Comparison of ENCODE assay signal across 9 cellular contexts in genomic region chr9:109974143-109974917, GRCh38.
DNase-seq lines count a peak whose midpoint lies in the region; ATAC-seq lines count a peak whose summit lies in the region.
"Had no signal": no experiment of that assay in that cellular context is flagged by ENCODE, and none has a peak within 500 bp of the region (broad histone marks: within the 10 kb centered on the region; RNA-seq: fewer than 3 reads in every experiment).

No MANE protein-coding gene starts in this region.

- ATAC-seq in HG02938 (IDR thresholded peaks at IDR 0.05; ENCODE audit: unreplicated experiment), result peak; percentile 85
- ATAC-seq: K562 had no signal

- peak overlapping the region; percentile 81 for H3K27ac Mint-ChIP-seq in T-helper 1 cell treated with Interleukin-12 subunit alpha and Interleukin-12 subunit beta and Interleukin-4 antibody, amounts not matched to agents 30 μg/mL and 1 μg/mL, for 36 hours

- H3K36me3 ChIP-seq in MG63, result no peaks in the 10 kb centered on the region

- H3K4me3 ChIP-seq in MG63, result no peak overlapping the region
- H3K4me3 ChIP-seq: cardiac muscle cell, K562 had no signal

- H3K36me3 Mint-ChIP-seq in T-helper 1 cell treated with Interleukin-12 subunit alpha and Interleukin-12 subunit beta and Interleukin-4 antibody, amounts not matched to agents 30 μg/mL and 1 μg/mL, for 36 hours (ENCODE audit: low read depth), result peaks cover 12% of the 10 kb centered on the region

- DNase-seq in GM19238 (ENCODE audit: insufficient read length, low spot score), result peak; percentile 56
- DNase-seq in midbrain (lab: John Stamatoyannopoulos, UW), result peak; percentile 50
- no peak for DNase-seq in NCI-H510A (lab: John Stamatoyannopoulos, UW)
- no peak for DNase-seq in SW480 (ENCODE audit: low spot score)
- DNase-seq in MG63, result no peak

- H3K27me3 Mint-ChIP-seq in T-helper 1 cell treated with Interleukin-12 subunit alpha and Interleukin-12 subunit beta and Interleukin-4 antibody, amounts not matched to agents 30 μg/mL and 1 μg/mL, for 36 hours (ENCODE audit: low read depth), result no peaks in the 10 kb centered on the region

- no peaks in the 10 kb centered on the region for H3K9me3 ChIP-seq in MG63

- no peaks in the 10 kb centered on the region for H3K27me3 ChIP-seq in MG63
- H3K27me3 ChIP-seq: cardiac muscle cell had no signal

- peaks cover 67% of the 10 kb centered on the region for H3K4me1 Mint-ChIP-seq in T-helper 1 cell treated with Interleukin-12 subunit alpha and Interleukin-12 subunit beta and Interleukin-4 antibody, amounts not matched to agents 30 μg/mL and 1 μg/mL, for 36 hours (ENCODE audit: low read depth)

- peak overlapping the region; percentile 36 for H3K4me3 Mint-ChIP-seq in T-helper 1 cell treated with Interleukin-12 subunit alpha and Interleukin-12 subunit beta and Interleukin-4 antibody, amounts not matched to agents 30 μg/mL and 1 μg/mL, for 36 hours

- H3K9me3 Mint-ChIP-seq in T-helper 1 cell treated with Interleukin-12 subunit alpha and Interleukin-12 subunit beta and Interleukin-4 antibody, amounts not matched to agents 30 μg/mL and 1 μg/mL, for 36 hours, result peaks cover 3% of the 10 kb centered on the region

Comparison
In these comparisons a context has a peak if more than half of its experiments do, and no peak if none do; other contexts are left out.
1. DNase-seq: peak in GM19238 (single experiment) and midbrain (single experiment); none in NCI-H510A (single experiment), SW480 (single experiment) and MG63 (single experiment).